13 cellular contexts compared by ENCODE assay signal in the genomic region with DNA sequence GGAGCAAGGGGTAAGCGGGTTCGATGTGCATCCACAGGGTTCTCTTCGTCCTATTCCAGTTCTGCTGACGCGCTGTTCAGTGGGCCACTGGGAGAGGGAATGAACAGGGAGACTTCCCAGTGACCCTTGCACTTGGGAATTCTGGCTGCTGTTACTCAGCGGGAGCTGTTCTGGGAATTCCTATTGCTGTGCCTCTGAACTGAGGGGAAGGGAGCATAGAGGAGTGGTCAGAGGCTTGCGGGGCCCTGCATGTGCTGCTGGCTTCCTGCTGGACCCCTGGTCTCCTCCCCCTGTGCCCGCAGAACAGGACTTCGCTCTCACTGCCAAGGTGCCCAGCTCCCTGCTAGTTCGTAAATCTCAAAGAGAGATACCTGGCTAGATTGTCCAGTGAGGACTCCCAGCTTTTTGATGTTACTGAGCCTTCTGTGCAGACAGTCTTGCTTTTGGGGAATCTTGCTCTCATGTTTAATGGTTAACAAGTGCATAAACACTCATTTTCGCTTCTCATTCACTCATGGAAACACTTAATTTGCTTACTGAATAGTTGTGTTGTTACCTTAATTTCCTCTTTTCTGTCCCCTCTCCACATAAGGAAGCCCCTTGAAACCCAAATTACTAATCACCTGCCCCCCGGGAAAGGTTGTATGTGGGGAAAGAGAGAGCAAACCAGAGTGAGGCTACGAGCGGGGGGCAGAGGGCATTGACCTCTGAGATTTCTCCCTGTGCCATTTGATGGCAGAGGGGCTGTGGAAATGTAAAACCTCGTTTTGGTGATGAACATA. TPM values are rescaled to one million over a fixed set of nuclear protein-coding genes. Genes with fewer than 3 reads are reported as not detected.
A peak's percentile ranks its signal among the peaks of the same experiment; 100 is the strongest.
DNase-seq lines count a peak whose midpoint lies in the region; ATAC-seq, FAIRE-seq and TF ChIP-seq lines count a peak whose summit lies in the region.
"Had no signal": no experiment of that assay in that cellular context is flagged by ENCODE, and none has a peak within 500 bp of the region (broad histone marks: within the 10 kb centered on the region; RNA-seq: fewer than 3 reads in every experiment).

No MANE protein-coding gene starts in this region.

- H3K27ac ChIP-seq in coronary artery: peak overlapping the region in 1 of 2 donors; percentile 3

- no peak for DNase-seq in epithelial cell of proximal tubule (ENCODE audit: low read depth)
- DNase-seq in progenitor cell of endocrine pancreas (ENCODE audit: low spot score, unreplicated experiment): no peak
- DNase-seq in HK-2 (ENCODE audit: unreplicated experiment): no peak
- no peak for DNase-seq in urothelium cell line (ENCODE audit: low spot score)
- DNase-seq in coronary artery (ENCODE audit: low spot score): no peak
- no peak for DNase-seq in SK-N-DZ (ENCODE audit: low spot score)
- DNase-seq: activated CD8-positive, alpha-beta T cell treated with anti-CD3 and anti-CD28 coated beads for 36 hours; activated naive CD8-positive, alpha-beta T cell treated with anti-CD3 and anti-CD28 coated beads, Interleukin-2, amount 10 ng/mL, durations not matched to agents 7 days and 5 days; DND-41; NCI-H226 had no signal

- H3K9me3 Mint-ChIP-seq in progenitor cell of endocrine pancreas (ENCODE audit: low read depth): no peaks in the 10 kb centered on the region
- H3K9me3 Mint-ChIP-seq: activated CD8-positive, alpha-beta T cell treated with anti-CD3 and anti-CD28 coated beads for 36 hours; activated naive CD8-positive, alpha-beta T cell treated with anti-CD3 and anti-CD28 coated beads, Interleukin-2, amount 10 ng/mL, durations not matched to agents 7 days and 5 days had no signal

- TF ChIP-seq CTCF in epithelial cell of proximal tubule (conservative IDR thresholded peaks at IDR 0.05; ENCODE audit: low read depth, low read length) (no peak), progenitor cell of endocrine pancreas (IDR thresholded peaks at IDR 0.05; ENCODE audit: unreplicated experiment) (no peak), coronary artery (IDR thresholded peaks at IDR 0.05) (no peak)

- ATAC-seq in GM18870 (IDR thresholded peaks at IDR 0.05; ENCODE audit: unreplicated experiment) (peak; percentile 45), HG02938 (IDR thresholded peaks at IDR 0.05; ENCODE audit: unreplicated experiment) (peak; percentile 25)
- ATAC-seq: activated CD8-positive, alpha-beta T cell treated with anti-CD3 and anti-CD28 coated beads for 36 hours had no signal

- no peak for FAIRE-seq in urothelium cell line (lab: Jason Lieb, UNC)
- FAIRE-seq: endothelial cell of umbilical vein had no signal

- H3K4me3 ChIP-seq in epithelial cell of proximal tubule (ENCODE audit: low read depth, low read length) (peak overlapping the region; percentile 1), coronary artery (no peak overlapping the region)

- peak overlapping the region; percentile 87 for H3K27ac Mint-ChIP-seq in progenitor cell of endocrine pancreas
- H3K27ac Mint-ChIP-seq: activated CD8-positive, alpha-beta T cell treated with anti-CD3 and anti-CD28 coated beads for 36 hours; activated naive CD8-positive, alpha-beta T cell treated with anti-CD3 and anti-CD28 coated beads, Interleukin-2, amount 10 ng/mL, durations not matched to agents 7 days and 5 days had no signal

- no peaks in the 10 kb centered on the region for H3K27me3 Mint-ChIP-seq in progenitor cell of endocrine pancreas

- no peaks in the 10 kb centered on the region for H3K36me3 Mint-ChIP-seq in progenitor cell of endocrine pancreas (ENCODE audit: insufficient read depth)
- H3K36me3 Mint-ChIP-seq: activated naive CD8-positive, alpha-beta T cell treated with anti-CD3 and anti-CD28 coated beads, Interleukin-2, amount 10 ng/mL, durations not matched to agents 7 days and 5 days had no signal

- peak overlapping the region; percentile 40 for H3K4me3 Mint-ChIP-seq in progenitor cell of endocrine pancreas (ENCODE audit: low read depth)
- H3K4me3 Mint-ChIP-seq: activated CD8-positive, alpha-beta T cell treated with anti-CD3 and anti-CD28 coated beads for 36 hours; activated naive CD8-positive, alpha-beta T cell treated with anti-CD3 and anti-CD28 coated beads, Interleukin-2, amount 10 ng/mL, durations not matched to agents 7 days and 5 days had no signal

- peaks cover 76% of the 10 kb centered on the region for H3K4me1 Mint-ChIP-seq in progenitor cell of endocrine pancreas (ENCODE audit: low read depth)

RNA-seq across cellular contexts. Expression of gene TRIO, which starts 5.9 kb away (rescaled TPM):
- total RNA-seq in epithelial cell of proximal tubule: 109 and 170 TPM in 2 replicates
- total RNA-seq in progenitor cell of endocrine pancreas: 163 and 168 TPM in 2 replicates
- 28.7 and 32.3 TPM in 2 replicates for polyA plus RNA-seq in SK-N-DZ (2014; cell fraction: cytosol; rRNA removed)
- 56.3 and 115 TPM in 2 replicates for polyA plus RNA-seq in SK-N-DZ (2014; cell fraction: nucleus; rRNA removed)
